16 cellular contexts compared by ENCODE assay signal in the genomic region with DNA sequence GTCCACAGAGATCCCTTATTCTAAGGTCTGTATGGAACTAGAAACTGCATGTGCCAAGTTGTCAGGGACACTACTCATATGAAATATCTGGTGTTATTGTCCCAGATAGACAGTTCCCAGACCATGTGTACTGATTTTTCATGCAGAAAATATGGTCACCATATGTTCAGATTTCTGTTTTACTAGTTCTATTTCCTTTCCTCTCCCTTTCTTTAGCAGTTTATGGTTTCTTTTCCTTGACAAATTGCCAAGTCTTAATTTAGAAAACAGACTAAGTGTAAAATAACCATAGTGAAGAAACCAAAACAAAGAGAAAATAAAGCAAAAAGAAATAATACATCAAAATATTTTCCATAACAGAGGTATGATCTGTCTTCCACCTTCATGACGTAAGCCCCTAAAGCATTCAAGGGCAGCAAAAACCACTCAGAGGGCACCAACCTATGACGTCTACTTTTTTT.
DNase-seq lines count a peak whose midpoint lies in the region; ATAC-seq, FAIRE-seq and TF ChIP-seq lines count a peak whose summit lies in the region.
"Had no signal": no experiment of that assay in that cellular context is flagged by ENCODE, and none has a peak within 500 bp of the region (broad histone marks: within the 10 kb centered on the region; RNA-seq: fewer than 3 reads in every experiment).

No MANE protein-coding gene starts in this region.

- no peak overlapping the region for H3K4me3 ChIP-seq in HepG2 (replicated peaks in 1 of 3; ENCODE audit: insufficient read depth in 1 of 3, low read depth in 2 of 3, low read length in 3 of 3)
- no peak overlapping the region for H3K4me3 ChIP-seq in right lobe of liver
- no peak overlapping the region for H3K4me3 ChIP-seq in kidney epithelial cell (ENCODE audit: low read depth, low read length)
- H3K4me3 ChIP-seq: ovary had no signal

- H3K4me1 ChIP-seq in HepG2 (ENCODE audit: insufficient read depth, low read length), result no peaks in the 10 kb centered on the region
- no peaks in the 10 kb centered on the region for H3K4me1 ChIP-seq in right lobe of liver

- H3K79me2 ChIP-seq in HepG2 (ENCODE audit: insufficient read depth, low read length), result no peaks in the 10 kb centered on the region

- POLR2A ChIA-PET in HepG2 (lab: Yijun Ruan, JAX), result no interaction called here

- CTCF ChIA-PET in HepG2 (lab: Yijun Ruan, JAX; ENCODE audit: low intra/inter-chr PET ratio, low total read pairs), result no interaction called here

- no peak for TF ChIP-seq RAD21 in HepG2 (CRISPR knock-in tag; IDR thresholded peaks at IDR 0.05)

- H3K27me3 ChIP-seq in HepG2 (ENCODE audit: control insufficient read depth in 1 of 2, insufficient read depth in 2 of 2, low read length in 2 of 2) (no peaks in the 10 kb centered on the region), right lobe of liver (no peaks in the 10 kb centered on the region), kidney epithelial cell (ENCODE audit: control insufficient read depth, insufficient read depth, low read length) (no peaks in the 10 kb centered on the region)
- H3K27me3 ChIP-seq: ovary had no signal

- DNase-seq in HepG2 (ENCODE audit: low spot score) (no peak), right lobe of liver (no peak), cerebellum (ENCODE audit: low spot score) (peak; percentile 72), kidney epithelial cell (ENCODE audit: low read depth) (peak; percentile 9), NCI-H510A (lab: John Stamatoyannopoulos, UW) (no peak)
- DNase-seq: 8988T; CD4-positive, alpha-beta T cell; effector CD8-positive, alpha-beta T cell; NCI-H187 treated with DMSO at 0.1 percent for 48 hours; ovary had no signal

- WGBS in HepG2 (ENCODE audit: low lambda C conversion rate), result 8% methylated on average over 2 of the region's 2 CpGs
- WGBS in right lobe of liver (ENCODE audit: insufficient coverage, low coverage, low lambda C conversion rate, missing lambda C conversion rate), result 22% methylated on average over 2 of the region's 2 CpGs

- intact Hi-C loops in HepG2 (cut with micrococcal nuclease; ENCODE audit: unreplicated experiment), result no loop called here
- intact Hi-C loops in right lobe of liver (cut with DNase I), result no loop called here

- ATAC-seq in HepG2 (no peak), right lobe of liver (no peak), HG03457 (IDR thresholded peaks at IDR 0.05; ENCODE audit: unreplicated experiment) (no peak), GM21515 (IDR thresholded peaks at IDR 0.05; ENCODE audit: unreplicated experiment) (no peak), GM21390 (IDR thresholded peaks at IDR 0.05; ENCODE audit: unreplicated experiment) (no peak)
- ATAC-seq: Panc1 had no signal

- H2AFZ ChIP-seq in HepG2 (ENCODE audit: low read length), result no peak overlapping the region

- H3K9ac ChIP-seq in HepG2 (ENCODE audit: insufficient read depth, low read depth, low read length), result no peak overlapping the region

- no peaks in the 10 kb centered on the region for H4K20me1 ChIP-seq in HepG2 (ENCODE audit: insufficient read depth, low read length)

- no peaks in the 10 kb centered on the region for H3K36me3 ChIP-seq in HepG2 (replicated peaks in 1 of 2; ENCODE audit: control insufficient read depth in 1 of 2, insufficient read depth in 2 of 2, low read length in 2 of 2)
- no peaks in the 10 kb centered on the region for H3K36me3 ChIP-seq in right lobe of liver
- no peaks in the 10 kb centered on the region for H3K36me3 ChIP-seq in kidney epithelial cell (ENCODE audit: control insufficient read depth, insufficient read depth, low read length)
- H3K36me3 ChIP-seq: ovary had no signal

- in situ Hi-C loops in HepG2 (cut with HindIII; ENCODE audit: extremely low pct_ligation_motif_present, low pct_unique_long_range_greater_than_20kb), result no loop called here

- TF ChIP-seq CTCF in HepG2 (CRISPR knock-in tag; IDR thresholded peaks at IDR 0.05) (no peak), right lobe of liver (IDR thresholded peaks at IDR 0.05) (no peak), kidney epithelial cell (IDR thresholded peaks at IDR 0.05; ENCODE audit: insufficient read depth, low read length, poor library complexity, severe bottlenecking) (no peak)

- BruUV-seq in HepG2 (replicated peaks; lab: Mats Ljungman, UMichigan), result no TSS peak

- H3K9me3 ChIP-seq in HepG2 (ENCODE audit: low read length) (no peaks in the 10 kb centered on the region), right lobe of liver (no peaks in the 10 kb centered on the region)
- H3K9me3 ChIP-seq: ovary had no signal

- no peak for FAIRE-seq in HepG2 (lab: Jason Lieb, UNC)
- FAIRE-seq: islet of Langerhans had no signal

- no peak for TF ChIP-seq POLR2A in HepG2 (IDR thresholded peaks at IDR 0.05; ENCODE audit: insufficient read depth in 1 of 2, low read depth in 2 of 2, low read length in 2 of 2)
- TF ChIP-seq POLR2A in right lobe of liver (IDR thresholded peaks at IDR 0.05), result no peak

- TF ChIP-seq EP300 in HepG2 (IDR thresholded peaks at IDR 0.05; ENCODE audit: low read depth in 2 of 2, low read length in 2 of 2), result no peak
- no peak for TF ChIP-seq EP300 in HepG2 (CRISPR knock-in tag; IDR thresholded peaks at IDR 0.05; ENCODE audit: borderline replicate concordance)

- H3K27ac ChIP-seq in HepG2 (ENCODE audit: extremely low read length, insufficient read depth, low read length) (no peak overlapping the region), right lobe of liver (no peak overlapping the region)
- H3K27ac ChIP-seq: ovary, VCaP had no signal

- no peak overlapping the region for H3K4me2 ChIP-seq in HepG2 (ENCODE audit: low read depth, low read length)

TF ChIP-seq in HepG2, 621 proteins besides CTCF, POLR2A, EP300 and RAD21:
- TF ChIP-seq CREB1 (IDR thresholded peaks at IDR 0.05) (peak; percentile 59), CREB1 (CRISPR knock-in tag; IDR thresholded peaks at IDR 0.05) (no peak), CHCHD3 (CRISPR knock-in tag; IDR thresholded peaks at IDR 0.05) (no peak)

Comparison
In these comparisons a context has a peak if more than half of its experiments do, and no peak if none do; other contexts are left out.
1. DNase-seq: peak in cerebellum (single experiment) and kidney epithelial cell (single experiment); none in HepG2 (single experiment), right lobe of liver (0 of 3) and NCI-H510A (single experiment).